ENCODE assay signal across 22 cellular contexts in genomic region chr1:30044745-30045144, GRCh38.
DNase-seq lines count a peak whose midpoint lies in the region; ATAC-seq and TF ChIP-seq lines count a peak whose summit lies in the region.
"Had no signal": no experiment of that assay in that cellular context is flagged by ENCODE, and none has a peak within 500 bp of the region (broad histone marks: within the 10 kb centered on the region; RNA-seq: fewer than 3 reads in every experiment).

No MANE protein-coding gene starts in this region.

- in situ Hi-C loops in HAP-1 (cut with MboI; ENCODE audit: low sequenced_read_pairs), result no loop called here

- H3F3A ChIP-seq in neural progenitor cell (ENCODE audit: low read depth), result no peaks in the 10 kb centered on the region

- H3K9me3 Mint-ChIP-seq in activated naive CD4-positive, alpha-beta T cell treated with anti-CD3 and anti-CD28 coated beads, Interleukin-2, amount 10 ng/mL, durations not matched to agents 7 days and 5 days, result peaks cover 9% of the 10 kb centered on the region
- peaks cover 0 to 9% of the 10 kb centered on the region in 2 donors for H3K9me3 Mint-ChIP-seq in activated naive CD4-positive, alpha-beta T cell treated with anti-CD3 and anti-CD28 coated beads, Interleukin-2, amount 50 U/mL, for 72 hours
- H3K9me3 Mint-ChIP-seq in neural progenitor cell, result no peaks in the 10 kb centered on the region

- H3K27ac ChIP-seq in neural progenitor cell, result no peak overlapping the region
- H3K27ac ChIP-seq: GM23248, SJSA1 had no signal

- no peaks in the 10 kb centered on the region for H4K20me1 ChIP-seq in neural progenitor cell (ENCODE audit: low read depth)

- no peaks in the 10 kb centered on the region for H3K27me3 ChIP-seq in neural progenitor cell
- H3K27me3 ChIP-seq in HAP-1 (ENCODE audit: low read depth), result no peaks in the 10 kb centered on the region
- H3K27me3 ChIP-seq: BE2C, SJSA1 had no signal

- no peak overlapping the region for H3K4me3 Mint-ChIP-seq in activated naive CD4-positive, alpha-beta T cell treated with anti-CD3 and anti-CD28 coated beads, Interleukin-2, amount 10 ng/mL, durations not matched to agents 7 days and 5 days
- H3K4me3 Mint-ChIP-seq in neural progenitor cell, result no peak overlapping the region

- H3K36me3 Mint-ChIP-seq in activated naive CD4-positive, alpha-beta T cell treated with anti-CD3 and anti-CD28 coated beads, Interleukin-2, amount 10 ng/mL, durations not matched to agents 7 days and 5 days, result no peaks in the 10 kb centered on the region
- H3K36me3 Mint-ChIP-seq in activated naive CD4-positive, alpha-beta T cell treated with anti-CD3 and anti-CD28 coated beads, Interleukin-2, amount 50 U/mL, for 72 hours, result peaks cover 0 to 8% of the 10 kb centered on the region in 2 donors
- no peaks in the 10 kb centered on the region for H3K36me3 Mint-ChIP-seq in neural progenitor cell
- H3K36me3 Mint-ChIP-seq: CD4-positive, CD25-positive, alpha-beta regulatory T cell had no signal

- H3K79me2 ChIP-seq in neural progenitor cell (ENCODE audit: low read depth), result no peaks in the 10 kb centered on the region

- H2AFZ ChIP-seq in neural progenitor cell (replicated peaks), result no peak overlapping the region
- H2AFZ ChIP-seq: GM23248 had no signal

- no peak for DNase-seq in activated naive CD4-positive, alpha-beta T cell treated with anti-CD3 and anti-CD28 coated beads, Interleukin-2, amount 10 ng/mL, durations not matched to agents 7 days and 5 days
- no peak for DNase-seq in activated naive CD4-positive, alpha-beta T cell treated with anti-CD3 and anti-CD28 coated beads, Interleukin-2, amount 50 U/mL, for 72 hours (ENCODE audit: low spot score in 2 of 2)
- DNase-seq in islet precursor cell (peak; percentile 29), neural progenitor cell (ENCODE audit: low spot score) (no peak), HAP-1 (ENCODE audit: low spot score in 2 of 2) (no peak)
- DNase-seq: 8988T; ACHN; BE2C; CD4-positive, CD25-positive, alpha-beta regulatory T cell; GM23248; HCEC 1CT; NCI-H1048; NCI-H1417; NCI-H1694; NCI-H2029 treated with DMSO at 0.1 percent for 48 hours; NCI-H446 treated with DMSO at 0.1 percent for 48 hours; NCI-H526; Right ventricle myocardium superior; RPMI8226 had no signal

- CTCF ChIA-PET in activated naive CD4-positive, alpha-beta T cell treated with anti-CD3 and anti-CD28 coated beads, Interleukin-2, amount 10 ng/mL, durations not matched to agents 7 days and 5 days (lab: Charles Lee), result no interaction called here

- H3K4me3 ChIP-seq in neural progenitor cell (no peak overlapping the region), HAP-1 (no peak overlapping the region)
- H3K4me3 ChIP-seq: GM23248, SJSA1 had no signal

- H3K9me3 ChIP-seq in neural progenitor cell (ENCODE audit: low read depth), result no peaks in the 10 kb centered on the region
- no peaks in the 10 kb centered on the region for H3K9me3 ChIP-seq in HAP-1
- H3K9me3 ChIP-seq: BE2C, SJSA1 had no signal

- no peaks in the 10 kb centered on the region for H3K27me3 Mint-ChIP-seq in activated naive CD4-positive, alpha-beta T cell treated with anti-CD3 and anti-CD28 coated beads, Interleukin-2, amount 10 ng/mL, durations not matched to agents 7 days and 5 days
- peaks cover 3% of the 10 kb centered on the region for H3K27me3 Mint-ChIP-seq in neural progenitor cell (ENCODE audit: insufficient read depth, low read depth)
- H3K27me3 Mint-ChIP-seq: CD4-positive, CD25-positive, alpha-beta regulatory T cell had no signal

- peak overlapping the region; percentile 49 for H3K27ac Mint-ChIP-seq in activated naive CD4-positive, alpha-beta T cell treated with anti-CD3 and anti-CD28 coated beads, Interleukin-2, amount 10 ng/mL, durations not matched to agents 7 days and 5 days
- H3K27ac Mint-ChIP-seq in activated naive CD4-positive, alpha-beta T cell treated with anti-CD3 and anti-CD28 coated beads, Interleukin-2, amount 50 U/mL, for 72 hours, result peak overlapping the region in 1 of 2 donors; percentile 84
- H3K27ac Mint-ChIP-seq in neural progenitor cell, result peak overlapping the region; percentile 23

- no peak overlapping the region for H3K4me2 ChIP-seq in neural progenitor cell

- no peak overlapping the region for H3K9ac ChIP-seq in neural progenitor cell
- H3K9ac ChIP-seq: GM23248 had no signal

- no peak for ATAC-seq in activated naive CD4-positive, alpha-beta T cell treated with anti-CD3 and anti-CD28 coated beads, Interleukin-2, amount 50 U/mL, for 72 hours
- ATAC-seq in HG02623 (IDR thresholded peaks at IDR 0.05; ENCODE audit: unreplicated experiment) (no peak), HG02885 (IDR thresholded peaks at IDR 0.05; ENCODE audit: poor library complexity, unreplicated experiment) (no peak)

- H3K4me1 ChIP-seq in neural progenitor cell (no peaks in the 10 kb centered on the region), HAP-1 (no peaks in the 10 kb centered on the region)
- H3K4me1 ChIP-seq: BE2C, SJSA1 had no signal

- TF ChIP-seq CTCF in neural progenitor cell (IDR thresholded peaks at IDR 0.05), result no peak

- H3K36me3 ChIP-seq in neural progenitor cell (no peaks in the 10 kb centered on the region), HAP-1 (replicated peaks) (no peaks in the 10 kb centered on the region)
- H3K36me3 ChIP-seq: BE2C, SJSA1 had no signal

- no peaks in the 10 kb centered on the region for H3K4me1 Mint-ChIP-seq in activated naive CD4-positive, alpha-beta T cell treated with anti-CD3 and anti-CD28 coated beads, Interleukin-2, amount 10 ng/mL, durations not matched to agents 7 days and 5 days
- H3K4me1 Mint-ChIP-seq in neural progenitor cell, result no peaks in the 10 kb centered on the region
- H3K4me1 Mint-ChIP-seq: CD4-positive, CD25-positive, alpha-beta regulatory T cell had no signal
